In the genomic region with DNA sequence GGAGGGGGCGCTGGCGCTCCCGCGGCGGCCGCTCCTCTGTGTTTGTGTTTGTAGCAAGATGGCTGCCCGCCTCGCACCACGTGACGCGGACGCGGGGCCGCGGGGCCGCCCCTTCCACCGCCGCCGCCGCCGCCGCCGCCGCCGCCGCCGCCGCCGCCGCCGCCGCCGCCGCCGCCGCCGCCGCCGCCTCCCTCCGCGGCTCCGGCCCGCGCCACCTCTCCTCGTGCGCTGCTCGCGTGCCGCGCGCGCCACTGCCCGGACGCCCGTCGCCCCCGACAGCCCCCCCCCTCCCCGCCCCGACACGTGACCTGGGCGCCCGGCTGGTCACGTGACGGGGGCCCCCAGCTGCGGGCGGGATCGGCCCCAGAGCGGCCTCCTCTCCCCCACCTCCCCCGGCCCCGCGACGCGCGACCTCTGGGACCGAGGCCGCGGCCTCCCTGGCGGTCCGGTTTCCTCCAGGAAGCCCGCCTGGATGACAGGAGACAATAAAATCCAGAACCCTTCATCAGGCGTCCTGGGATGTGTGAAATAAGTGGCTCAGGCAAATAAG, we compare ENCODE assay signal across 8 cellular contexts. TPM values are rescaled to one million over a fixed set of nuclear protein-coding genes. Genes with fewer than 3 reads are reported as not detected.
DNase-seq lines count a peak whose midpoint lies in the region; ATAC-seq and TF ChIP-seq lines count a peak whose summit lies in the region.

A gene with protein sequence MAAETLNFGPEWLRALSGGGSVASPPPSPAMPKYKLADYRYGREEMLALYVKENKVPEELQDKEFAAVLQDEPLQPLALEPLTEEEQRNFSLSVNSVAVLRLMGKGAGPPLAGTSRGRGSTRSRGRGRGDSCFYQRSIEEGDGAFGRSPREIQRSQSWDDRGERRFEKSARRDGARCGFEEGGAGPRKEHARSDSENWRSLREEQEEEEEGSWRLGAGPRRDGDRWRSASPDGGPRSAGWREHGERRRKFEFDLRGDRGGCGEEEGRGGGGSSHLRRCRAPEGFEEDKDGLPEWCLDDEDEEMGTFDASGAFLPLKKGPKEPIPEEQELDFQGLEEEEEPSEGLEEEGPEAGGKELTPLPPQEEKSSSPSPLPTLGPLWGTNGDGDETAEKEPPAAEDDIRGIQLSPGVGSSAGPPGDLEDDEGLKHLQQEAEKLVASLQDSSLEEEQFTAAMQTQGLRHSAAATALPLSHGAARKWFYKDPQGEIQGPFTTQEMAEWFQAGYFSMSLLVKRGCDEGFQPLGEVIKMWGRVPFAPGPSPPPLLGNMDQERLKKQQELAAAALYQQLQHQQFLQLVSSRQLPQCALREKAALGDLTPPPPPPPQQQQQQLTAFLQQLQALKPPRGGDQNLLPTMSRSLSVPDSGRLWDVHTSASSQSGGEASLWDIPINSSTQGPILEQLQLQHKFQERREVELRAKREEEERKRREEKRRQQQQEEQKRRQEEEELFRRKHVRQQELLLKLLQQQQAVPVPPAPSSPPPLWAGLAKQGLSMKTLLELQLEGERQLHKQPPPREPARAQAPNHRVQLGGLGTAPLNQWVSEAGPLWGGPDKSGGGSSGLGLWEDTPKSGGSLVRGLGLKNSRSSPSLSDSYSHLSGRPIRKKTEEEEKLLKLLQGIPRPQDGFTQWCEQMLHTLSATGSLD (N-terminal part only) (minus strand): TSS at position 55 of the 550 bp plus-strand sequence. CDS start 6,012 bp downstream, outside the sequence.

- TF ChIP-seq CTCF in heart right ventricle (IDR thresholded peaks at IDR 0.05), result no peak

- H3K27ac ChIP-seq in heart right ventricle (peak within 1 kb of the TSS; percentile 65 to 90 (median 82)), aorta (ENCODE audit: low read depth in 1 of 2, low read length in 2 of 2) (peak within 1 kb of the TSS in 1 of 2 donors; percentile 36)

- H3K27me3 ChIP-seq in heart right ventricle, result no peaks in the 10 kb centered on the region
- H3K27me3 ChIP-seq in aorta (ENCODE audit: control insufficient read depth in 1 of 2, insufficient read depth in 2 of 2, low read length in 1 of 2), result no peaks in the 10 kb centered on the region

- peak in 13 of 14 donors; percentile 36 to 86 (median 72) for DNase-seq in C1 segment of cervical spinal cord (lab: John Stamatoyannopoulos, UW)
- DNase-seq in Kasumi-1 (lab: John Stamatoyannopoulos, UW), result peak; percentile 34 to 36
- peak; percentile 76 for DNase-seq in SW480 (ENCODE audit: low spot score)
- peak; percentile 47 for DNase-seq in amniotic epithelial cell (ENCODE audit: low read depth)
- peak; percentile 76 to 79 for DNase-seq in heart right ventricle
- DNase-seq in pons (ENCODE audit: low spot score), result peak; percentile 47
- peak; percentile 85 to 93 for DNase-seq in aorta

- H3K36me3 ChIP-seq in heart right ventricle, result peaks cover 0 to 9% (median 0%) of the 10 kb centered on the region in 9 donors
- H3K36me3 ChIP-seq in aorta (ENCODE audit: control insufficient read depth in 1 of 2, insufficient read depth in 2 of 2, low read length in 1 of 2), result no peaks in the 10 kb centered on the region

- peak within 1 kb of the TSS; percentile 62 to 99 (median 83) for H3K4me3 ChIP-seq in heart right ventricle
- peak within 1 kb of the TSS; percentile 56 to 97 for H3K4me3 ChIP-seq in aorta (ENCODE audit: low read length in 2 of 2)

- H3K9me3 ChIP-seq in heart right ventricle (no peaks in the 10 kb centered on the region), aorta (ENCODE audit: control insufficient read depth, low read length) (no peaks in the 10 kb centered on the region)

- peak; percentile 44 for ATAC-seq in GM19455 (IDR thresholded peaks at IDR 0.05; ENCODE audit: unreplicated experiment)
- peak; percentile 18 to 62 (median 42) for ATAC-seq in heart right ventricle
- peak; percentile 61 for ATAC-seq in aorta (ENCODE audit: low FRiP score)

- intact Hi-C loops in heart right ventricle (cut with DNase I) (loop anchor here (5.0 to 10.0 kb wide), 8 partner anchors 82 to 227 kb away; a partner anchor contains a TSS), aorta (cut with DNase I) (loop anchor here (5.0 kb wide), 2 partner anchors 82 to 227 kb away; a partner anchor contains a TSS)

- WGBS in heart right ventricle, 2 donors, result 1% methylated on average over 32 to 62 of the region's 81 CpGs
- WGBS in aorta, 2 donors, result 0 to 1% methylated on average over 11 to 74 of the region's 81 CpGs

- H3K4me1 ChIP-seq in heart right ventricle (peaks cover 32 to 51% (median 42%) of the 10 kb centered on the region in 9 donors), aorta (ENCODE audit: control insufficient read depth in 1 of 2, insufficient read depth in 2 of 2, low read length in 2 of 2) (no peaks in the 10 kb centered on the region)

RNA-seq across cellular contexts. Expression of the gene that starts here (rescaled TPM):
- 10 to 100 TPM; 20.5 to 33.9 (median 24.2) TPM for total RNA-seq in heart right ventricle
- 10 to 100 TPM in 1 of 2 donors, 1 to 10 TPM in 1; 9.4 to 47.3 TPM for polyA plus RNA-seq in heart right ventricle
- 10 to 100 TPM; 36.0 to 48.1 TPM for total RNA-seq in aorta
- 10 to 100 TPM in 1 of 2 donors, 1 to 10 TPM in 1; 6.6 to 51.6 TPM for polyA plus RNA-seq in aorta

Comparison
In these comparisons a context has a peak if more than half of its experiments do, and no peak if none do; other contexts are left out.
1. DNase-seq: peak in every context shown above with its lines; median percentile 89 in aorta; 78 in heart right ventricle; 76 in SW480; 72 in C1 segment of cervical spinal cord; 47 in amniotic epithelial cell; 47 in pons; 35 in Kasumi-1.